ENCODE assay signal across 17 cellular contexts in genomic region chr3:119774419-119774818, GRCh38. TPM values are rescaled to one million over a fixed set of nuclear protein-coding genes. Genes with fewer than 3 reads are reported as not detected.
DNase-seq lines count a peak whose midpoint lies in the region; ATAC-seq lines count a peak whose summit lies in the region.
"Had no signal": no experiment of that assay in that cellular context is flagged by ENCODE, and none has a peak within 500 bp of the region (broad histone marks: within the 10 kb centered on the region; RNA-seq: fewer than 3 reads in every experiment).

No MANE protein-coding gene starts in this region.

- H3K36me3 Mint-ChIP-seq in dendritic cell treated with granulocyte-macrophage colony-stimulating factor and Interleukin-4, amounts not matched to agents 40 ng/mL and 50 ng/mL, for 4 days (ENCODE audit: low read depth): peaks cover 9% of the 10 kb centered on the region
- H3K36me3 Mint-ChIP-seq: activated CD8-positive, alpha-beta memory T cell treated with anti-CD3 and anti-CD28 coated beads, Interleukin-2, amount 10 ng/mL, durations not matched to agents 7 days and 5 days; natural killer cell treated with Interleukin-12 subunit alpha and Interleukin-12 subunit beta and Interleukin-15 and Interleukin-18, amount 100 ng/mL, for 72 hours had no signal

- peak overlapping the region; percentile 66 for H3K27ac Mint-ChIP-seq in dendritic cell treated with granulocyte-macrophage colony-stimulating factor and Interleukin-4, amounts not matched to agents 40 ng/mL and 50 ng/mL, for 4 days
- H3K27ac Mint-ChIP-seq: activated CD8-positive, alpha-beta memory T cell treated with anti-CD3 and anti-CD28 coated beads, Interleukin-2, amount 10 ng/mL, durations not matched to agents 7 days and 5 days; CD4-positive, CD25-positive, alpha-beta regulatory T cell; natural killer cell treated with Interleukin-12 subunit alpha and Interleukin-12 subunit beta and Interleukin-15 and Interleukin-18, amount 100 ng/mL, for 72 hours had no signal

- no peaks in the 10 kb centered on the region for H3K27me3 Mint-ChIP-seq in dendritic cell treated with granulocyte-macrophage colony-stimulating factor and Interleukin-4, amounts not matched to agents 40 ng/mL and 50 ng/mL, for 4 days

- intact Hi-C loops in dendritic cell treated with granulocyte-macrophage colony-stimulating factor and Interleukin-4, amounts not matched to agents 40 ng/mL and 50 ng/mL, for 4 days (cut with micrococcal nuclease): no loop called here

- peak; percentile 90 for ATAC-seq in GM18511 (IDR thresholded peaks at IDR 0.05; ENCODE audit: unreplicated experiment)
- ATAC-seq in GM21423 (IDR thresholded peaks at IDR 0.05; ENCODE audit: unreplicated experiment): peak; percentile 83
- ATAC-seq in HG03159 (IDR thresholded peaks at IDR 0.05; ENCODE audit: unreplicated experiment): peak; percentile 83
- ATAC-seq: activated CD8-positive, alpha-beta memory T cell treated with anti-CD3 and anti-CD28 coated beads, Interleukin-2, amount 10 ng/mL, durations not matched to agents 7 days and 5 days; gastroesophageal sphincter; HCT116; natural killer cell treated with Interleukin-12 subunit alpha and Interleukin-12 subunit beta and Interleukin-15 and Interleukin-18, amount 100 ng/mL, for 72 hours; PC-3 had no signal

- peaks cover 25% of the 10 kb centered on the region for H3K4me1 Mint-ChIP-seq in dendritic cell treated with granulocyte-macrophage colony-stimulating factor and Interleukin-4, amounts not matched to agents 40 ng/mL and 50 ng/mL, for 4 days (ENCODE audit: low read depth)
- H3K4me1 Mint-ChIP-seq: activated CD8-positive, alpha-beta memory T cell treated with anti-CD3 and anti-CD28 coated beads, Interleukin-2, amount 10 ng/mL, durations not matched to agents 7 days and 5 days had no signal

- peaks cover 11% of the 10 kb centered on the region for H3K9me3 Mint-ChIP-seq in dendritic cell treated with granulocyte-macrophage colony-stimulating factor and Interleukin-4, amounts not matched to agents 40 ng/mL and 50 ng/mL, for 4 days

- H3K4me3 Mint-ChIP-seq in dendritic cell treated with granulocyte-macrophage colony-stimulating factor and Interleukin-4, amounts not matched to agents 40 ng/mL and 50 ng/mL, for 4 days: no peak overlapping the region
- H3K4me3 Mint-ChIP-seq: activated CD8-positive, alpha-beta memory T cell treated with anti-CD3 and anti-CD28 coated beads, Interleukin-2, amount 10 ng/mL, durations not matched to agents 7 days and 5 days; CD4-positive, CD25-positive, alpha-beta regulatory T cell; natural killer cell treated with Interleukin-12 subunit alpha and Interleukin-12 subunit beta and Interleukin-15 and Interleukin-18, amount 100 ng/mL, for 72 hours had no signal

- DNase-seq in mesenteric fat pad (ENCODE audit: low spot score) (no peak), NCI-H82 treated with DMSO at 0.1 percent for 48 hours (lab: John Stamatoyannopoulos, UW; ENCODE audit: unreplicated experiment) (no peak)
- DNase-seq in stimulated activated CD4-positive, alpha-beta T cell treated with anti-CD3 and anti-CD28 coated beads, Interleukin-4, amount 100 ng/mL, for 1 hour: no peak
- no peak for DNase-seq in stimulated activated CD4-positive, alpha-beta T cell treated with anti-CD3 and anti-CD28 coated beads, Interleukin-2, amount 100 ng/mL, for 48 hours
- DNase-seq: activated CD8-positive, alpha-beta memory T cell treated with anti-CD3 and anti-CD28 coated beads, Interleukin-2, amount 10 ng/mL, durations not matched to agents 7 days and 5 days; CD4-positive, CD25-positive, alpha-beta regulatory T cell; dorsolateral prefrontal cortex; kidney; NCI-H187; PC-3 had no signal

RNA-seq across cellular contexts. Expression of gene NR1I2, which starts 7.5 kb away (rescaled TPM):
- total RNA-seq in mesenteric fat pad: 0.26 TPM
- total RNA-seq: gastroesophageal sphincter; natural killer cell treated with Interleukin-12 subunit alpha and Interleukin-12 subunit beta and Interleukin-15 and Interleukin-18, amount 100 ng/mL, for 72 hours had no signal
